ENCODE assay signal across 8 cellular contexts in genomic region chr15:85542895-85543331, GRCh38.
DNase-seq lines count a peak whose midpoint lies in the region; ATAC-seq and TF ChIP-seq lines count a peak whose summit lies in the region.

No MANE protein-coding gene starts in this region.

- 50 to 55% methylated on average over 3 of the region's 3 CpGs for WGBS in tibial nerve, 2 donors
- WGBS in ovary, 3 donors: 56 to 61% (median 60%) methylated on average over 3 of the region's 3 CpGs

- no peak for TF ChIP-seq POLR2A in tibial nerve (IDR thresholded peaks at IDR 0.05)
- TF ChIP-seq POLR2A in ovary (IDR thresholded peaks at IDR 0.05): no peak

- H3K9me3 Mint-ChIP-seq in activated naive CD4-positive, alpha-beta T cell treated with anti-CD3 and anti-CD28 coated beads, Interleukin-2, amount 50 U/mL, for 72 hours: no peaks in the 10 kb centered on the region

- intact Hi-C loops in ovary (cut with DNase I): no loop called here

- ATAC-seq in activated naive CD4-positive, alpha-beta T cell treated with anti-CD3 and anti-CD28 coated beads, Interleukin-2, amount 50 U/mL, for 72 hours: peak; percentile 89 to 94
- ATAC-seq in GM21825 (IDR thresholded peaks at IDR 0.05; ENCODE audit: unreplicated experiment): no peak

- peak overlapping the region; percentile 70 to 87 for H3K27ac Mint-ChIP-seq in activated naive CD4-positive, alpha-beta T cell treated with anti-CD3 and anti-CD28 coated beads, Interleukin-2, amount 50 U/mL, for 72 hours

- no peak overlapping the region for H3K9ac ChIP-seq in endocrine pancreas (ENCODE audit: control insufficient read depth, insufficient read depth, low read length)

- H3K36me3 ChIP-seq in endocrine pancreas (ENCODE audit: control insufficient read depth, insufficient read depth, low read length): no peaks in the 10 kb centered on the region
- no peaks in the 10 kb centered on the region for H3K36me3 ChIP-seq in tibial nerve
- peaks cover 14% of the 10 kb centered on the region for H3K36me3 ChIP-seq in SJCRH30
- H3K36me3 ChIP-seq in ovary: no peaks in the 10 kb centered on the region

- peak in 1 of 2 donors; percentile 25 for DNase-seq in activated naive CD4-positive, alpha-beta T cell treated with anti-CD3 and anti-CD28 coated beads, Interleukin-2, amount 50 U/mL, for 72 hours (ENCODE audit: low spot score in 2 of 2)
- DNase-seq in activated naive CD4-positive, alpha-beta T cell (lab: John Stamatoyannopoulos, UW): no peak
- DNase-seq in NCI-H1436 treated with DMSO at 0.1 percent for 48 hours (lab: John Stamatoyannopoulos, UW) (peak; percentile 58), tibial nerve (ENCODE audit: low spot score in 2 of 2) (no peak), SJCRH30 (no peak), ovary (no peak)

- H3K27ac ChIP-seq in tibial nerve (peak overlapping the region in 3 of 4 donors; percentile 7 to 78 (median 24)), SJCRH30 (no peak overlapping the region), ovary (no peak overlapping the region)

- H3K4me3 ChIP-seq in endocrine pancreas (ENCODE audit: control insufficient read depth, insufficient read depth, low read length) (peak overlapping the region; percentile 63), tibial nerve (no peak overlapping the region), SJCRH30 (no peak overlapping the region), ovary (no peak overlapping the region)

- TF ChIP-seq EP300 in tibial nerve (IDR thresholded peaks at IDR 0.05): no peak
- TF ChIP-seq EP300 in ovary (IDR thresholded peaks at IDR 0.05): no peak

- peaks cover 0 to 6% of the 10 kb centered on the region in 2 donors for H3K36me3 Mint-ChIP-seq in activated naive CD4-positive, alpha-beta T cell treated with anti-CD3 and anti-CD28 coated beads, Interleukin-2, amount 50 U/mL, for 72 hours

- TF ChIP-seq CTCF in tibial nerve (IDR thresholded peaks at IDR 0.05) (no peak), ovary (IDR thresholded peaks at IDR 0.05) (no peak)

- no peaks in the 10 kb centered on the region for H3K9me3 ChIP-seq in endocrine pancreas (ENCODE audit: control insufficient read depth, low read length)
- H3K9me3 ChIP-seq in tibial nerve: no peaks in the 10 kb centered on the region
- H3K9me3 ChIP-seq in SJCRH30 (replicated peaks): no peaks in the 10 kb centered on the region
- no peaks in the 10 kb centered on the region for H3K9me3 ChIP-seq in ovary

- peaks cover 23% of the 10 kb centered on the region for H3K4me1 ChIP-seq in endocrine pancreas (ENCODE audit: control insufficient read depth, insufficient read depth, low read length)
- H3K4me1 ChIP-seq in tibial nerve: peaks cover 4 to 62% (median 34%) of the 10 kb centered on the region in 4 donors
- H3K4me1 ChIP-seq in SJCRH30: peaks cover 14% of the 10 kb centered on the region; the same call in 1 of the 2 replicates
- no peaks in the 10 kb centered on the region for H3K4me1 ChIP-seq in ovary (ENCODE audit: insufficient read depth)

- no peaks in the 10 kb centered on the region for H3K27me3 ChIP-seq in endocrine pancreas (ENCODE audit: control insufficient read depth, insufficient read depth, low read length)
- H3K27me3 ChIP-seq in tibial nerve: no peaks in the 10 kb centered on the region
- H3K27me3 ChIP-seq in SJCRH30: no peaks in the 10 kb centered on the region
- no peaks in the 10 kb centered on the region for H3K27me3 ChIP-seq in ovary

Comparison
In these comparisons a context has a peak if more than half of its experiments do, and no peak if none do; other contexts are left out.
1. H3K27ac ChIP-seq: peak in tibial nerve (3 of 4); none in SJCRH30 (single experiment) and ovary (0 of 2).